In genomic region chr15:65583701-65584100, GRCh38 we compare ENCODE assay signal across 8 cellular contexts. TPM values are rescaled to one million over a fixed set of nuclear protein-coding genes. Genes with fewer than 3 reads are reported as not detected.
DNase-seq lines count a peak whose midpoint lies in the region; ATAC-seq and TF ChIP-seq lines count a peak whose summit lies in the region.

No MANE protein-coding gene starts in this region.

- no peak overlapping the region for H3K4me3 ChIP-seq in gastrocnemius medialis
- no peak overlapping the region for H3K4me3 ChIP-seq in ascending aorta

- H3K4me1 ChIP-seq in gastrocnemius medialis (no peaks in the 10 kb centered on the region), ascending aorta (no peaks in the 10 kb centered on the region)

- peak; percentile 53 for DNase-seq in GM19240 (ENCODE audit: insufficient read length, low spot score)
- peak; percentile 69 for DNase-seq in RPMI7951 (ENCODE audit: low read depth)
- peak; percentile 58 for DNase-seq in central memory CD4-positive, alpha-beta T cell
- no peak for DNase-seq in gastrocnemius medialis
- DNase-seq in NCI-H510A (lab: John Stamatoyannopoulos, UW): no peak
- no peak for DNase-seq in ascending aorta (ENCODE audit: low spot score in 2 of 2)

- intact Hi-C loops in gastrocnemius medialis (cut with DNase I; ENCODE audit: low total_unique reads): no loop called here
- intact Hi-C loops in ascending aorta (cut with DNase I): no loop called here

- in situ Hi-C loops in gastrocnemius medialis (cut with MboI; ENCODE audit: low sequenced_read_pairs in 4 of 4): no loop called here

- H3K27ac ChIP-seq in gastrocnemius medialis (peak overlapping the region in 3 of 4 donors; percentile 2 to 13 (median 3)), ascending aorta (no peak overlapping the region)

- TF ChIP-seq CTCF in gastrocnemius medialis (IDR thresholded peaks at IDR 0.05 in 4 of 5, conservative IDR thresholded peaks at IDR 0.05 in 1 of 5) (no peak), ascending aorta (IDR thresholded peaks at IDR 0.05) (no peak)

- H3K36me3 ChIP-seq in gastrocnemius medialis (peaks cover 0 to 75% of the 10 kb centered on the region in 2 donors), ascending aorta (peaks cover 45 to 91% of the 10 kb centered on the region in 2 donors)

- H3K27me3 ChIP-seq in gastrocnemius medialis (no peaks in the 10 kb centered on the region), ascending aorta (no peaks in the 10 kb centered on the region)

- H3K9me3 ChIP-seq in gastrocnemius medialis (no peaks in the 10 kb centered on the region), ascending aorta (no peaks in the 10 kb centered on the region)

- no peak for ATAC-seq in gastrocnemius medialis
- no peak for ATAC-seq in GM21526 (IDR thresholded peaks at IDR 0.05; ENCODE audit: low FRiP score, unreplicated experiment)
- no peak for ATAC-seq in GM21367 (IDR thresholded peaks at IDR 0.05; ENCODE audit: unreplicated experiment)

- TF ChIP-seq POLR2A in gastrocnemius medialis (IDR thresholded peaks at IDR 0.05): no peak

RNA-seq across cellular contexts. Expression of gene INTS14, which starts 27.2 kb away (rescaled TPM):
- total RNA-seq in RPMI7951 (2014; rRNA removed; shearing (Covaris generic)): 48.5 and 50.0 TPM in 2 replicates
- 10 to 100 TPM; 11.9 to 20.0 (median 14.8) TPM for total RNA-seq in gastrocnemius medialis
- 14.5 TPM for total RNA-seq in ascending aorta

RNA-seq across cellular contexts. Expression of gene SLC24A1, which starts 38.0 kb away (rescaled TPM):
- 3.8 and 4.1 TPM in 2 replicates for total RNA-seq in RPMI7951 (2014; rRNA removed; shearing (Covaris generic))
- total RNA-seq in gastrocnemius medialis (under 1 TPM; 0.41 to 0.81 (median 0.69) TPM), ascending aorta (2.0 TPM)

RNA-seq across cellular contexts. Expression of gene HACD3, which starts 53.4 kb away (rescaled TPM):
- total RNA-seq in RPMI7951 (2014; rRNA removed; shearing (Covaris generic)): 123 and 140 TPM in 2 replicates
- total RNA-seq in gastrocnemius medialis: 1 to 10 TPM; 4.5 to 9.5 (median 6.5) TPM
- total RNA-seq in ascending aorta: 46.2 TPM

Comparison
In these comparisons a context has a peak if more than half of its experiments do, and no peak if none do; other contexts are left out.
1. DNase-seq: peak in GM19240 (single experiment), RPMI7951 (single experiment) and central memory CD4-positive, alpha-beta T cell (single experiment); none in gastrocnemius medialis (0 of 2), NCI-H510A (single experiment) and ascending aorta (0 of 2).
2. H3K27ac ChIP-seq: peak in gastrocnemius medialis (3 of 4); none in ascending aorta (0 of 2).